In the genomic region with DNA sequence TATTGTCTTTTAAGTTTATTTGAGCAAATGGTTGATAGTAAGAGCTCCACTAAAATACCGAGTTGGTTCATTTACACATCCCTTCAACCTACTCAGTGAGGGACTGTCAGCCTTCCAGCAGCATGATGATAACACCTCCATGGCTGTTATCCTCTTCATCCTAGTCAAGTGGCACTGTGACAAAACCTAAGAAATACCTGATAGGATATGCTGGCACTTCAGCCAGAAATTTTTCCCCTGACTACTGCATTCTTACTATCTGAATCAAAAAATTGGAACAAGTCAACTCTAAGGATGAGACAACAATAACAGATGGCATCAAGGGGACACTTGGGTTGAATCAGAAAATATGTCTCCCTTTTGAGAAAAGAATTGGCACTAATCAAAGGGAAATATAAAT, we compare ENCODE assay signal across 16 cellular contexts.
"Had no signal": no experiment of that assay in that cellular context is flagged by ENCODE, and none has a peak within 500 bp of the region (broad histone marks: within the 10 kb centered on the region; RNA-seq: fewer than 3 reads in every experiment).

No MANE protein-coding gene starts in this region.

- H3K4me1 Mint-ChIP-seq: immature natural killer cell had no signal

- H3K36me3 Mint-ChIP-seq: immature natural killer cell, natural killer cell had no signal

- DNase-seq: activated CD4-positive, alpha-beta T cell treated with anti-CD3 and anti-CD28 coated beads for 4 hours; activated CD4-positive, alpha-beta T cell treated with anti-CD3 and anti-CD28 coated beads, Interleukin-2, amount 50 U/mL, for 48 hours; activated CD4-positive, CD25-positive, alpha-beta regulatory T cell; activated naive CD4-positive, alpha-beta T cell treated with anti-CD3 and anti-CD28 coated beads for 36 hours; activated T-cell treated with anti-CD3 and anti-CD28 coated beads, Interleukin-2, amount 50 U/mL, for 48 hours; amygdala; erythroblast; foreskin keratinocyte; glutamatergic neuron; immature natural killer cell; natural killer cell; stimulated activated CD4-positive, alpha-beta T cell treated with anti-CD3 and anti-CD28 coated beads, Interleukin-4, amount 100 ng/mL, for 24 hours; T-helper 17 cell; transverse colon had no signal

- H3K4me3 Mint-ChIP-seq: activated naive CD4-positive, alpha-beta T cell treated with anti-CD3 and anti-CD28 coated beads for 36 hours; immature natural killer cell; natural killer cell; stimulated activated naive CD8-positive, alpha-beta T cell treated with anti-CD3 and anti-CD28 coated beads, Interleukin-15, Interleukin-2, amounts not matched to agents 100 ng/mL and 50 ng/mL, for 24 hours; T-helper 17 cell had no signal

- H3K27me3 Mint-ChIP-seq: stimulated activated naive CD8-positive, alpha-beta T cell treated with anti-CD3 and anti-CD28 coated beads, Interleukin-15, Interleukin-2, amounts not matched to agents 100 ng/mL and 50 ng/mL, for 24 hours had no signal

- H3K27ac Mint-ChIP-seq: activated naive CD4-positive, alpha-beta T cell treated with anti-CD3 and anti-CD28 coated beads for 36 hours; immature natural killer cell; natural killer cell; stimulated activated naive CD8-positive, alpha-beta T cell treated with anti-CD3 and anti-CD28 coated beads, Interleukin-15, Interleukin-2, amounts not matched to agents 100 ng/mL and 50 ng/mL, for 24 hours; T-helper 17 cell had no signal

- H3K9me3 Mint-ChIP-seq: activated naive CD4-positive, alpha-beta T cell treated with anti-CD3 and anti-CD28 coated beads for 36 hours; natural killer cell; stimulated activated naive CD8-positive, alpha-beta T cell treated with anti-CD3 and anti-CD28 coated beads, Interleukin-15, Interleukin-2, amounts not matched to agents 100 ng/mL and 50 ng/mL, for 24 hours had no signal

- ATAC-seq: foreskin keratinocyte, left lobe of liver, natural killer cell, T-helper 17 cell had no signal
